Comparison of ENCODE assay signal across 17 cellular contexts in genomic region chr4:79864470-79865190, GRCh38.
DNase-seq lines count a peak whose midpoint lies in the region; ATAC-seq, FAIRE-seq and TF ChIP-seq lines count a peak whose summit lies in the region.
"Had no signal": no experiment of that assay in that cellular context is flagged by ENCODE, and none has a peak within 500 bp of the region (broad histone marks: within the 10 kb centered on the region; RNA-seq: fewer than 3 reads in every experiment).

No MANE protein-coding gene starts in this region.

- H3K4me1 ChIP-seq in A673 (ENCODE audit: insufficient read depth, low read length, poor library complexity, severe bottlenecking): no peaks in the 10 kb centered on the region
- H3K4me1 ChIP-seq: vagina had no signal

- CTCF ChIA-PET in A673 (lab: Charles Lee): no interaction called here

- no peaks in the 10 kb centered on the region for H3K9me3 ChIP-seq in A673 (ENCODE audit: low read depth, low read length, poor library complexity, severe bottlenecking)
- H3K9me3 ChIP-seq: sigmoid colon, vagina had no signal

- BruUV-seq in A673 (replicated peaks; lab: Mats Ljungman, UMichigan): no TSS peak

- POLR2A ChIA-PET in A673 (lab: Charles Lee; ENCODE audit: low non-redundant PET): no interaction called here

- no peaks in the 10 kb centered on the region for H3K36me3 ChIP-seq in A673 (ENCODE audit: insufficient read depth, low read length, poor library complexity, severe bottlenecking)
- H3K36me3 ChIP-seq: sigmoid colon, vagina had no signal

- no peaks in the 10 kb centered on the region for H3K27me3 ChIP-seq in A673 (replicated peaks; ENCODE audit: insufficient read depth, low read depth, low read length, poor library complexity)
- H3K27me3 ChIP-seq: sigmoid colon, vagina had no signal

- no peak overlapping the region for H3K4me3 ChIP-seq in choroid plexus epithelial cell (ENCODE audit: low read depth, low read length)
- H3K4me3 ChIP-seq in A673 (ENCODE audit: low read depth, low read length, poor library complexity, severe bottlenecking): no peak overlapping the region
- H3K4me3 ChIP-seq: PC-9, sigmoid colon, vagina had no signal

- TF ChIP-seq CTCF in D721Med (IDR thresholded peaks at IDR 0.05; ENCODE audit: insufficient read depth, missing control alignments) (no peak), choroid plexus epithelial cell (conservative IDR thresholded peaks at IDR 0.05; ENCODE audit: low read depth, low read length) (no peak), A673 (conservative IDR thresholded peaks at IDR 0.05; ENCODE audit: low read depth, low read length) (no peak)

- H3K27ac ChIP-seq in A673 (ENCODE audit: low read depth, low read length, poor library complexity, severe bottlenecking): no peak overlapping the region
- H3K27ac ChIP-seq: PC-9, sigmoid colon, vagina had no signal

- FAIRE-seq in D721Med (lab: Jason Lieb, UNC) (peak; percentile 92), RCC 7860 (lab: Jason Lieb, UNC) (no peak)

- intact Hi-C loops in A673 (cut with micrococcal nuclease; ENCODE audit: unreplicated experiment): no loop called here

- DNase-seq in D721Med (ENCODE audit: insufficient read length, low spot score): no peak
- DNase-seq in NCI-H146 (lab: John Stamatoyannopoulos, UW): peak; percentile 97
- peak; percentile 81 for DNase-seq in NCI-H748 treated with DMSO at 0.1 percent for 48 hours (lab: John Stamatoyannopoulos, UW)
- DNase-seq in choroid plexus epithelial cell (ENCODE audit: low read depth): peak; percentile 33
- DNase-seq in RCC 7860 (ENCODE audit: low spot score): no peak
- no peak for DNase-seq in A673 (ENCODE audit: low spot score)
- DNase-seq: activated CD4-positive, alpha-beta memory T cell treated with anti-CD3 and anti-CD28 coated beads for 36 hours; activated naive CD8-positive, alpha-beta T cell treated with anti-CD3 and anti-CD28 coated beads for 36 hours; activated T-cell treated with anti-CD3 and anti-CD28 coated beads, Interleukin-2, amount 50 U/mL, for 24 hours; effector CD4-positive, alpha-beta T cell; H9; PC-9; sigmoid colon; stimulated activated CD4-positive, alpha-beta T cell treated with anti-CD3 and anti-CD28 coated beads, Interleukin-2, amount 100 ng/mL, for 24 hours had no signal

- ATAC-seq in GM18909 (IDR thresholded peaks at IDR 0.05; ENCODE audit: poor library complexity, unreplicated experiment) (no peak), GM21390 (IDR thresholded peaks at IDR 0.05; ENCODE audit: unreplicated experiment) (no peak)

Comparison
In these comparisons a context has a peak if more than half of its experiments do, and no peak if none do; other contexts are left out.
1. DNase-seq: peak in NCI-H146 (single experiment), NCI-H748 treated with DMSO at 0.1 percent for 48 hours (single experiment) and choroid plexus epithelial cell (single experiment); none in D721Med (single experiment), RCC 7860 (single experiment) and A673 (single experiment).